In genomic region chr9:34048730-34049629, GRCh38 we compare ENCODE assay signal across 8 cellular contexts. TPM values are rescaled to one million over a fixed set of nuclear protein-coding genes. Genes with fewer than 3 reads are reported as not detected.
A peak's percentile ranks its signal among the peaks of the same experiment; 100 is the strongest.
DNase-seq lines count a peak whose midpoint lies in the region; ATAC-seq and TF ChIP-seq lines count a peak whose summit lies in the region.

Gene UBAP2 (minus strand): TSS chr9:34048887. CDS start chr9:34017148, 31,739 bp downstream.

- H3K4me3 ChIP-seq in BJ (ENCODE audit: low read depth, low read length) (peak within 1 kb of the TSS; percentile 71), coronary artery (peak within 1 kb of the TSS; percentile 85)

- peaks cover 5% of the 10 kb centered on the region for H3K36me3 Mint-ChIP-seq in activated CD4-positive, alpha-beta T cell treated with anti-CD3 and anti-CD28 coated beads, Interleukin-2, amount 10 ng/mL, durations not matched to agents 24 days and 14 days (ENCODE audit: low read depth)

- DNase-seq in BJ (ENCODE audit: low read depth) (peak; percentile 82), GM19240 (ENCODE audit: insufficient read length, low spot score) (peak; percentile 78), NCI-H526 (lab: John Stamatoyannopoulos, UW) (peak; percentile 96 to 98), coronary artery (ENCODE audit: low spot score) (peak; percentile 97), left kidney (ENCODE audit: low read depth, low spot score) (peak; percentile 99)
- peak; percentile 99 for DNase-seq in activated CD4-positive, alpha-beta T cell treated with anti-CD3 and anti-CD28 coated beads, Interleukin-2, amount 10 ng/mL, durations not matched to agents 24 days and 14 days
- peak; percentile 96 to 97 for DNase-seq in stimulated activated CD4-positive, alpha-beta T cell treated with anti-CD3 and anti-CD28 coated beads, Interleukin-2, amount 100 ng/mL, for 24 hours

- H3K27ac Mint-ChIP-seq in activated CD4-positive, alpha-beta T cell treated with anti-CD3 and anti-CD28 coated beads, Interleukin-2, amount 10 ng/mL, durations not matched to agents 24 days and 14 days, result peak within 1 kb of the TSS; percentile 99

- TF ChIP-seq CTCF in BJ (IDR thresholded peaks at IDR 0.05; ENCODE audit: insufficient read depth, low read depth, low read length) (peak; percentile 19; the same call in 1 of the 2 replicates), coronary artery (IDR thresholded peaks at IDR 0.05) (no peak)

- CTCF ChIA-PET in BJ (lab: Yijun Ruan, JAX), result interaction anchor here (0.9 to 1.9 kb wide), 4 partner anchors 25 to 270 kb away, joined by 3 to 11 read pairs (median 4); no protein-coding TSS in a partner anchor

- peaks cover 41% of the 10 kb centered on the region for H3K4me1 Mint-ChIP-seq in activated CD4-positive, alpha-beta T cell treated with anti-CD3 and anti-CD28 coated beads, Interleukin-2, amount 10 ng/mL, durations not matched to agents 24 days and 14 days

- POLR2A ChIA-PET in BJ (lab: Charles Lee), result interaction anchor here (0.5 kb wide), 2 partner anchors 21 to 28 kb away, joined by 4 read pairs; no protein-coding TSS in a partner anchor

- H3K27me3 Mint-ChIP-seq in activated CD4-positive, alpha-beta T cell treated with anti-CD3 and anti-CD28 coated beads, Interleukin-2, amount 10 ng/mL, durations not matched to agents 24 days and 14 days, result peaks cover 3% of the 10 kb centered on the region

- H3K9me3 Mint-ChIP-seq in activated CD4-positive, alpha-beta T cell treated with anti-CD3 and anti-CD28 coated beads, Interleukin-2, amount 10 ng/mL, durations not matched to agents 24 days and 14 days, result no peaks in the 10 kb centered on the region

- peak; percentile 75 for ATAC-seq in HG03460 (IDR thresholded peaks at IDR 0.05; ENCODE audit: unreplicated experiment)

- H3K36me3 ChIP-seq in BJ (ENCODE audit: control insufficient read depth, insufficient read depth, low read length), result no peaks in the 10 kb centered on the region

- H3K4me3 Mint-ChIP-seq in activated CD4-positive, alpha-beta T cell treated with anti-CD3 and anti-CD28 coated beads, Interleukin-2, amount 10 ng/mL, durations not matched to agents 24 days and 14 days, result peak within 1 kb of the TSS; percentile 96

- H3K27me3 ChIP-seq in BJ (ENCODE audit: control insufficient read depth, insufficient read depth, low read length), result no peaks in the 10 kb centered on the region

- peak within 1 kb of the TSS; percentile 82 to 92 for H3K27ac ChIP-seq in coronary artery

- intact Hi-C loops in activated CD4-positive, alpha-beta T cell treated with anti-CD3 and anti-CD28 coated beads, Interleukin-2, amount 10 ng/mL, durations not matched to agents 24 days and 14 days (cut with micrococcal nuclease), result loop anchor here (1.0 to 2.0 kb wide), 7 partner anchors 77 to 759 kb away; partner anchors contain the start of genes AQP3, DCAF12, KIF24 and NFX1

RNA-seq across cellular contexts. Expression of gene UBAP2, which starts in this region (rescaled TPM):
- polyA plus RNA-seq in BJ (2011; rRNA removed), result 11.6 and 18.9 TPM in 2 replicates
- 18.2 and 23.3 TPM in 2 replicates for polyA minus RNA-seq in BJ (2011; rRNA and poly(A)+ RNA removed)
- total RNA-seq in activated CD4-positive, alpha-beta T cell treated with anti-CD3 and anti-CD28 coated beads, Interleukin-2, amount 10 ng/mL, durations not matched to agents 24 days and 14 days, result 51.8 and 55.6 TPM in 2 replicates

Comparison
In these comparisons a context has a peak if more than half of its experiments do, and no peak if none do; other contexts are left out.
1. Peak in every context shown above with its lines: DNase-seq, ATAC-seq, H3K4me3 ChIP-seq and H3K27ac ChIP-seq.